ENCODE assay signal across 1 cellular context in genomic region chr4:70706516-70706915, GRCh38.
TF ChIP-seq lines count a peak whose summit lies in the region.

No MANE protein-coding gene starts in this region.

TF ChIP-seq in GM12878, 131 proteins besides CTCF, POLR2A, EP300 and RAD21:
- TF ChIP-seq ZNF274 (IDR thresholded peaks at IDR 0.05; ENCODE audit: insufficient read depth, insufficient read length) (no peak), NFXL1 (IDR thresholded peaks at IDR 0.05; ENCODE audit: borderline replicate concordance) (no peak), RCOR1 (conservative IDR thresholded peaks at IDR 0.05; ENCODE audit: low read depth, low read length) (no peak), MEF2A (IDR thresholded peaks at IDR 0.05; ENCODE audit: insufficient read depth, low read depth, low read length) (no peak), ELK1 (IDR thresholded peaks at IDR 0.05; ENCODE audit: low read depth, low read length) (no peak)
